Comparison of ENCODE assay signal across 22 cellular contexts in genomic region chr1:167981933-167982332, GRCh38. TPM values are rescaled to one million over a fixed set of nuclear protein-coding genes. Genes with fewer than 3 reads are reported as not detected.
DNase-seq lines count a peak whose midpoint lies in the region; ATAC-seq and TF ChIP-seq lines count a peak whose summit lies in the region.
"Had no signal": no experiment of that assay in that cellular context is flagged by ENCODE, and none has a peak within 500 bp of the region (broad histone marks: within the 10 kb centered on the region; RNA-seq: fewer than 3 reads in every experiment).

No MANE protein-coding gene starts in this region.

- CTCF ChIA-PET in AG04449 (lab: Yijun Ruan, JAX) (no interaction called here), IMR-90 (lab: Yijun Ruan, JAX) (no interaction called here)

- H4K20me1 ChIP-seq in IMR-90 (ENCODE audit: insufficient read depth, low read length) = peaks cover 23% of the 10 kb centered on the region; the same call in 1 of the 2 replicates

- in situ Hi-C loops in IMR-90 (cut with MboI; ENCODE audit: low sequenced_read_pairs) = no loop called here
- in situ Hi-C loops in astrocyte of the cerebellum (cut with HindIII; ENCODE audit: low sequenced_read_pairs) = no loop called here

- peaks cover 11% of the 10 kb centered on the region for H3K36me3 ChIP-seq in IMR-90 (ENCODE audit: control insufficient read depth, insufficient read depth, low read length)
- H3K36me3 ChIP-seq in MG63 = peaks cover 35% of the 10 kb centered on the region

- peaks cover 3% of the 10 kb centered on the region; the same call in 1 of the 2 replicates for H3K9me1 ChIP-seq in IMR-90 (ENCODE audit: insufficient read depth, low read length)

- TF ChIP-seq CTCF in AG04449 (IDR thresholded peaks at IDR 0.05; ENCODE audit: insufficient read depth, low read length, missing control alignments) (no peak), IMR-90 (conservative IDR thresholded peaks at IDR 0.05; ENCODE audit: low read depth, low read length) (no peak), astrocyte of the cerebellum (IDR thresholded peaks at IDR 0.05; ENCODE audit: low read depth, low read length, missing control alignments) (no peak)

- H4K91ac ChIP-seq in IMR-90 (ENCODE audit: insufficient read depth, low read depth, low read length) = no peak overlapping the region

- no peaks in the 10 kb centered on the region for H3K27me3 ChIP-seq in IMR-90 (ENCODE audit: control insufficient read depth, insufficient read depth, low read length)
- no peaks in the 10 kb centered on the region for H3K27me3 ChIP-seq in MG63
- H3K27me3 ChIP-seq: SJSA1 had no signal

- peaks cover 2% of the 10 kb centered on the region for H3K4me1 ChIP-seq in IMR-90 (ENCODE audit: control insufficient read depth, insufficient read depth, low read length)

- no peak for TF ChIP-seq RAD21 in IMR-90 (IDR thresholded peaks at IDR 0.05; ENCODE audit: low read length)

- no peak overlapping the region for H2BK120ac ChIP-seq in IMR-90 (ENCODE audit: low read depth, low read length)

- no peak for TF ChIP-seq POLR2A in IMR-90 (IDR thresholded peaks at IDR 0.05; ENCODE audit: low read depth, low read length)

- H3K9me3 ChIP-seq in IMR-90 (ENCODE audit: control insufficient read depth, insufficient read depth, low read length) (no peaks in the 10 kb centered on the region), MG63 (peaks cover 6% of the 10 kb centered on the region; the same call in 1 of the 2 replicates)

- H3K23ac ChIP-seq in IMR-90 (ENCODE audit: low read depth, low read length) = no peak overlapping the region

- H2AFZ ChIP-seq in IMR-90 (replicated peaks; ENCODE audit: low read length, poor library complexity) = no peak overlapping the region
- H2AFZ ChIP-seq: PC-9 had no signal

- H2BK15ac ChIP-seq in IMR-90 (ENCODE audit: low read depth, low read length) = no peak overlapping the region

- H3K27ac ChIP-seq in IMR-90 (ENCODE audit: insufficient read depth, low read length) = no peak overlapping the region
- H3K27ac ChIP-seq: PC-9, SJSA1 had no signal

- H3K4me2 ChIP-seq in IMR-90 (ENCODE audit: low read depth, low read length) = no peak overlapping the region
- H3K4me2 ChIP-seq: PC-9 had no signal

- H3K4ac ChIP-seq in IMR-90 (ENCODE audit: low read depth, low read length) = no peak overlapping the region

- dilution Hi-C loops in IMR-90 (cut with HindIII; ENCODE audit: low sequenced_read_pairs, unreplicated experiment) = no loop called here

- no TSS peak for BruUV-seq in IMR-90 (replicated peaks; lab: Mats Ljungman, UMichigan)

- POLR2A ChIA-PET in AG04449 (lab: Yijun Ruan, JAX) (no interaction called here), IMR-90 (lab: Charles Lee; ENCODE audit: unreplicated experiment) (no interaction called here)

- H3K9ac ChIP-seq in IMR-90 (ENCODE audit: low read depth, low read length) = no peak overlapping the region

- WGBS in IMR-90 (ENCODE audit: extremely low coverage in 2 of 2, insufficient read length in 1 of 2), 2 experiments = no CpG with 5 or more reads among the region's 9 CpGs

- no peak overlapping the region for H4K8ac ChIP-seq in IMR-90 (ENCODE audit: low read depth in 2 of 2, low read length in 2 of 2)

- peak; percentile 1 for DNase-seq in AG04449 (ENCODE audit: low read depth, low spot score)
- DNase-seq in IMR-90 = peak; percentile 12
- DNase-seq in astrocyte of the cerebellum (ENCODE audit: low read depth) = peak; percentile 11
- DNase-seq in iris pigment epithelial cell (ENCODE audit: low read depth) = peak; percentile 18
- no peak for DNase-seq in stimulated activated naive CD4-positive, alpha-beta T cell (lab: John Stamatoyannopoulos, UW)
- DNase-seq in MG63 = no peak
- DNase-seq: 8988T, ACHN, GDM1, HCEC 1CT, NCI-H1092 treated with DMSO at 0.1 percent for 48 hours, NCI-H1436 treated with DMSO at 0.1 percent for 48 hours, NCI-H187 treated with DMSO at 0.1 percent for 48 hours, NCI-H2171 treated with DMSO at 0.1 percent for 48 hours, NCI-H345, NCI-H524, NCI-H82, PC-9 had no signal

- no peak overlapping the region for H2BK5ac ChIP-seq in IMR-90 (ENCODE audit: low read depth, low read length, poor library complexity, severe bottlenecking)

- H3K4me3 ChIP-seq in AG04449 (ENCODE audit: low read depth, low read length) = no peak overlapping the region
- H3K4me3 ChIP-seq in IMR-90 (ENCODE audit: insufficient read depth, low read depth, low read length) = no peak overlapping the region
- no peak overlapping the region for H3K4me3 ChIP-seq in astrocyte of the cerebellum (ENCODE audit: low read depth, low read length)
- H3K4me3 ChIP-seq in MG63 = no peak overlapping the region
- H3K4me3 ChIP-seq: GM12878, PC-9, SJSA1 had no signal

- no peak overlapping the region for H4K5ac ChIP-seq in IMR-90 (ENCODE audit: low read depth, low read length)

- ATAC-seq in IMR-90 (ENCODE audit: low read depth) (no peak), GM18873 (IDR thresholded peaks at IDR 0.05; ENCODE audit: low FRiP score, unreplicated experiment) (no peak)
- ATAC-seq: GM12878, Right ventricle myocardium inferior had no signal

- H3K14ac ChIP-seq in IMR-90 (replicated peaks; ENCODE audit: low read depth, low read length) = no peak overlapping the region

- H3K56ac ChIP-seq in IMR-90 (ENCODE audit: extremely low read depth, insufficient read depth, low read length) = no peak overlapping the region

- no peak overlapping the region for H3K18ac ChIP-seq in IMR-90 (ENCODE audit: low read depth, low read length)

- H2AK5ac ChIP-seq in IMR-90 (ENCODE audit: low read depth, low read length) = no peak overlapping the region

- intact Hi-C loops in IMR-90 (cut with micrococcal nuclease) = no loop called here

- H2AK9ac ChIP-seq in IMR-90 (replicated peaks; ENCODE audit: low read depth, low read length, poor library complexity) = no peak overlapping the region

- H3K79me1 ChIP-seq in IMR-90 (ENCODE audit: low read depth in 1 of 2, low read length in 2 of 2) = peaks cover 39 to 52% of the 10 kb centered on the region in 2 experiments

- no peak overlapping the region for H2BK20ac ChIP-seq in IMR-90 (ENCODE audit: low read depth, low read length)

TF ChIP-seq in IMR-90, 13 proteins besides CTCF, POLR2A, EP300 and RAD21:
- TF ChIP-seq CHD1 (IDR thresholded peaks at IDR 0.05; ENCODE audit: low read depth, low read length) (no peak), MAZ (IDR thresholded peaks at IDR 0.05; ENCODE audit: borderline replicate concordance, low read depth, low read length) (no peak), NFE2L2 (IDR thresholded peaks at IDR 0.05; ENCODE audit: low read depth, low read length) (no peak), MAFK (IDR thresholded peaks at IDR 0.05; ENCODE audit: low read depth, low read length) (no peak), CEBPB (IDR thresholded peaks at IDR 0.05; ENCODE audit: low read depth, low read length) (no peak), BHLHE40 (IDR thresholded peaks at IDR 0.05; ENCODE audit: low read depth, low read length) (no peak), RFX5 (IDR thresholded peaks at IDR 0.05; ENCODE audit: low read depth, low read length) (no peak), SMC3 (IDR thresholded peaks at IDR 0.05; ENCODE audit: low read depth, low read length) (no peak), ELK1 (IDR thresholded peaks at IDR 0.05; ENCODE audit: borderline replicate concordance, low read depth, low read length) (no peak), USF2 (IDR thresholded peaks at IDR 0.05; ENCODE audit: low read depth, low read length) (no peak), RCOR1 (IDR thresholded peaks at IDR 0.05; ENCODE audit: insufficient replicate concordance, low read length) (no peak), MXI1 (IDR thresholded peaks at IDR 0.05; ENCODE audit: borderline replicate concordance, low read depth, low read length) (no peak), FOS (IDR thresholded peaks at IDR 0.05; ENCODE audit: low read depth, low read length) (no peak)
TF ChIP-seq in IMR-90: peak in this region for 0.

RNA-seq across cellular contexts. Expression of gene MPC2, which starts 45.1 kb away (rescaled TPM):
- 35.0 and 56.7 TPM in 2 replicates for total RNA-seq in IMR-90 (2012; rRNA removed)
- polyA plus RNA-seq in IMR-90 (2012; rRNA removed) = 40.9 and 42.9 TPM in 2 replicates
- 25.6 and 27.4 TPM in 2 replicates for polyA plus RNA-seq in IMR-90 (2012; cell fraction: cytosol; rRNA removed)
- 7.5 and 13.7 TPM in 2 replicates for polyA plus RNA-seq in IMR-90 (2012; cell fraction: nucleus; rRNA removed; ENCODE audit: low replicate concordance)
- total RNA-seq in MG63 (2014; rRNA removed; shearing (Covaris generic); ENCODE audit: low replicate concordance) = 165 and 172 TPM in 2 replicates

RNA-seq across cellular contexts. Expression of gene DCAF6, which starts 45.5 kb away (rescaled TPM):
- total RNA-seq in IMR-90 (2012; rRNA removed) = 74.7 and 88.7 TPM in 2 replicates
- polyA plus RNA-seq in IMR-90 (2012; rRNA removed) = 50.1 and 60.4 TPM in 2 replicates
- 12.7 and 40.0 TPM in 2 replicates for polyA plus RNA-seq in IMR-90 (2012; cell fraction: cytosol; rRNA removed)
- polyA plus RNA-seq in IMR-90 (2012; cell fraction: nucleus; rRNA removed; ENCODE audit: low replicate concordance) = 6.0 and 46.7 TPM in 2 replicates
- 70.1 and 99.3 TPM in 2 replicates for total RNA-seq in MG63 (2014; rRNA removed; shearing (Covaris generic); ENCODE audit: low replicate concordance)

Comparison
In these comparisons a context has a peak if more than half of its experiments do, and no peak if none do; other contexts are left out.
1. DNase-seq: peak in AG04449 (single experiment), IMR-90 (single experiment), astrocyte of the cerebellum (single experiment) and iris pigment epithelial cell (single experiment); none in stimulated activated naive CD4-positive, alpha-beta T cell (0 of 6) and MG63 (single experiment).